ENCODE assay signal across 24 cellular contexts in the genomic region with DNA sequence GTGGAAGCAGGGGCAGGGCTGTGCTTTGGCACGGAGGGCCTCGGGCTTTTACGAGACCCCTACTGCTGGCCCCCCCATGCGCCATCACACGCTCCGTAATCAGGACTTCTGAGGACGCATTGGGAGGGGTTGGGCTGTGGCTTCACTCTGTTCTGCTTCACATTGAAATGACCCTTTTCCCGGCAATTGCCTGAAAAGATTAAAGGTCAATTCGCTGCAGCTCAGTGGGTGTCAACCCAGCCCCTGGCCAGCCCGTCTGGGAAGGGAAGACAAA.
"Had no signal": no experiment of that assay in that cellular context is flagged by ENCODE, and none has a peak within 500 bp of the region (broad histone marks: within the 10 kb centered on the region; RNA-seq: fewer than 3 reads in every experiment).

No MANE protein-coding gene starts in this region.

- ATAC-seq: activated naive CD4-positive, alpha-beta T cell treated with anti-CD3 and anti-CD28 coated beads, Interleukin-2, amount 50 U/mL, for 72 hours; activated T-cell treated with anti-CD3 and anti-CD28 coated beads, Interleukin-2, amount 50 U/mL, for 72 hours; left cardiac atrium; left ventricle myocardium superior; stimulated activated naive B cell treated with anti-CD40 and anti-IgM and Interleukin-4, amounts not matched to agents 10 μg/mL and 1 μg/mL and 100 μg/mL, for 72 hours; upper lobe of right lung had no signal

- H3K36me3 ChIP-seq: breast epithelium, ovary, prostate gland, sigmoid colon, stomach, thyroid gland, upper lobe of right lung had no signal

- H3K4me1 Mint-ChIP-seq: naive B cell; stimulated activated naive B cell treated with anti-CD40 and anti-IgM and Interleukin-4, amounts not matched to agents 10 μg/mL and 1 μg/mL and 100 μg/mL, for 72 hours had no signal

- DNase-seq: activated CD4-positive, alpha-beta T cell treated with anti-CD3 and anti-CD28 coated beads for 4 hours; activated CD4-positive, alpha-beta T cell treated with anti-CD3 and anti-CD28 coated beads, Interleukin-2, amount 50 U/mL, for 4 hours; activated naive CD4-positive, alpha-beta T cell; activated T-cell treated with anti-CD3 and anti-CD28 coated beads for 4 hours; activated T-cell treated with anti-CD3 and anti-CD28 coated beads, Interleukin-2, amount 50 U/mL, for 72 hours; central memory CD4-positive, alpha-beta T cell; effector memory CD4-positive, alpha-beta T cell; islet precursor cell; left cardiac atrium; left ventricle myocardium superior; naive B cell; ovary; retina; stimulated activated CD4-positive, alpha-beta T cell treated with anti-CD3 and anti-CD28 coated beads, Interleukin-15, amount 100 ng/mL, for 24 hours; stimulated activated CD4-positive, alpha-beta T cell treated with anti-CD3 and anti-CD28 coated beads, Interleukin-2, amount 100 ng/mL, for 24 hours; stimulated activated naive B cell treated with anti-CD40 and anti-IgM and Interleukin-4, amounts not matched to agents 10 μg/mL and 1 μg/mL and 100 μg/mL, for 72 hours; stomach; thyroid gland; upper lobe of right lung had no signal

- H3K27ac ChIP-seq: breast epithelium, ovary, prostate gland, sigmoid colon, stomach, thyroid gland, upper lobe of right lung, VCaP had no signal

- H3K9me3 ChIP-seq: ovary, prostate gland, thyroid gland, upper lobe of right lung had no signal

- H3K27ac Mint-ChIP-seq: activated naive CD4-positive, alpha-beta T cell treated with anti-CD3 and anti-CD28 coated beads, Interleukin-2, amount 50 U/mL, for 72 hours; activated T-cell treated with anti-CD3 and anti-CD28 coated beads, Interleukin-2, amount 50 U/mL, for 72 hours; naive B cell; stimulated activated naive B cell treated with anti-CD40 and anti-IgM and Interleukin-4, amounts not matched to agents 10 μg/mL and 1 μg/mL and 100 μg/mL, for 72 hours had no signal

- H3K4me3 Mint-ChIP-seq: activated T-cell treated with anti-CD3 and anti-CD28 coated beads, Interleukin-2, amount 50 U/mL, for 72 hours; naive B cell; stimulated activated naive B cell treated with anti-CD40 and anti-IgM and Interleukin-4, amounts not matched to agents 10 μg/mL and 1 μg/mL and 100 μg/mL, for 72 hours had no signal

- H3K4me3 ChIP-seq: ovary, prostate gland, sigmoid colon, stomach, thyroid gland, upper lobe of right lung had no signal

- H3K4me1 ChIP-seq: breast epithelium, prostate gland, stomach, thyroid gland, upper lobe of right lung had no signal

- H3K27me3 ChIP-seq: breast epithelium, ovary, thyroid gland, upper lobe of right lung had no signal
